In the genomic region with DNA sequence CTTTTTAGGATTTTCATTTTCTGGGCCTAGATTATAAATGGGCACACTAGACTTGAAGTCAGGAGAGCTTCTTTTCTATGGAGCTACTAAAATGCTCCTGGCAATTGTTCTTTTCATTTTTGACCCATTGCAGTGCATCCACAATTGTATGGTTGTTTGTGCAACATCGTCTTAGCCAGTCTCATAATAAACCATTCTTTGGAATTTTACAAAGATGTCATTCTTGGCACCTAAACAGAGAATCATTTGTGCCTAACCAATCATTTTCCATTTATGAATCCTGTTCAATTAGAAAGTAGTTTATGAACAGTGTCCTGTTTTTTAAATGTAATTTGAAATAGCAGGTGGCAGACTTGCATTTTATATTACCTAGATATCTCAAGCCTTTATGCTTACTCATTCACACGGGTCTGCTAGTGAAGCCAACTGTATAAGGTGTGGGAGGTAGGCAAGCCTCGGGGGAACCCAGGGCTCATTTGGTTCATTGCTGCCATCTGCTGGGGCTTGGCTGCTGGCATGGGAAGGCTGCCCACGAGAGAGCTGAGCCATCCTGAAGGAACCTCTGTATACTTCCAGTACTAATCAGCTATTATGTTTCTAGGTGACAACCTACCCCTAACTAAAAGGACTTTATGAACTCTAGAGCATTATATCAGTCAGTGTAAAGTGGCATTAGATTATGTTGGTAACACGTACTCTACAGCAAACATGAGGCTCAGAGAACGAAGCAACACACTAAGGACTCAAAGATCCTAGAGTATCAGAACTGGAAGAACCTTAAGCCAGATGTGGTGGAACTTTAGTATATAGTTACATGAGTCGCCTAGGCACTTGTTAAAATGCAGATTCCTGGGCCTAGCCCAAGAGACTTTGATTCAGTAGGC, we compare ENCODE assay signal across 8 cellular contexts. TPM values are rescaled to one million over a fixed set of nuclear protein-coding genes. Genes with fewer than 3 reads are reported as not detected.
DNase-seq lines count a peak whose midpoint lies in the region; ATAC-seq and TF ChIP-seq lines count a peak whose summit lies in the region.

No MANE protein-coding gene starts in this region.

- TF ChIP-seq CTCF in GM10266 (IDR thresholded peaks at IDR 0.05; ENCODE audit: control insufficient read depth, insufficient read depth, low read depth, missing control alignments) (peak; percentile 85), epithelial cell of esophagus (IDR thresholded peaks at IDR 0.05; ENCODE audit: insufficient read depth, low read depth, low read length, missing control alignments) (peak; percentile 96)

- CTCF ChIA-PET in activated CD8-positive, alpha-beta T cell treated with anti-CD3 and anti-CD28 coated beads, Interleukin-2, amount 10 ng/mL, durations not matched to agents 7 days and 5 days (lab: Charles Lee) = interaction anchor here (0.6 to 3.6 kb wide), 21 partner anchors 8 to 797 kb away, joined by 3 to 44 read pairs (median 4); no protein-coding TSS in a partner anchor

- H3K9me3 Mint-ChIP-seq in activated CD8-positive, alpha-beta T cell treated with anti-CD3 and anti-CD28 coated beads, Interleukin-2, amount 10 ng/mL, durations not matched to agents 7 days and 5 days (ENCODE audit: insufficient read depth) = peaks cover 7% of the 10 kb centered on the region
- H3K9me3 Mint-ChIP-seq in naive B cell = peaks cover 0 to 8% (median 0%) of the 10 kb centered on the region in 7 donors

- H3K4me3 ChIP-seq in epithelial cell of esophagus (ENCODE audit: low read length) = no peak overlapping the region

- no peaks in the 10 kb centered on the region for H3K4me1 Mint-ChIP-seq in activated CD8-positive, alpha-beta T cell treated with anti-CD3 and anti-CD28 coated beads, Interleukin-2, amount 10 ng/mL, durations not matched to agents 7 days and 5 days (ENCODE audit: low read depth)
- peaks cover 6 to 13% (median 7%) of the 10 kb centered on the region in 3 donors for H3K4me1 Mint-ChIP-seq in naive B cell

- H3K4me3 Mint-ChIP-seq in activated CD8-positive, alpha-beta T cell treated with anti-CD3 and anti-CD28 coated beads, Interleukin-2, amount 10 ng/mL, durations not matched to agents 7 days and 5 days = no peak overlapping the region
- H3K4me3 Mint-ChIP-seq in naive B cell = no peak overlapping the region

- H3K27me3 Mint-ChIP-seq in activated CD8-positive, alpha-beta T cell treated with anti-CD3 and anti-CD28 coated beads, Interleukin-2, amount 10 ng/mL, durations not matched to agents 7 days and 5 days (ENCODE audit: low read depth) = no peaks in the 10 kb centered on the region
- H3K27me3 Mint-ChIP-seq in naive B cell = no peaks in the 10 kb centered on the region

- DNase-seq in GM10266 (ENCODE audit: extremely low spot score) = peak; percentile 76
- DNase-seq in NCI-H2196 treated with DMSO at 0.1 percent for 48 hours (lab: John Stamatoyannopoulos, UW; ENCODE audit: unreplicated experiment) = peak; percentile 4
- peak; percentile 56 for DNase-seq in activated CD8-positive, alpha-beta T cell treated with anti-CD3 and anti-CD28 coated beads, Interleukin-2, amount 10 ng/mL, durations not matched to agents 7 days and 5 days
- peak; percentile 91 for DNase-seq in epithelial cell of esophagus (ENCODE audit: low read depth)
- DNase-seq in naive B cell = peak; percentile 21
- DNase-seq in stimulated activated naive CD4-positive, alpha-beta T cell treated with Interleukin-2 at 50 U/mL for 16 hours (lab: John Stamatoyannopoulos, UW) = peak; percentile 43

- no peak overlapping the region for H3K27ac Mint-ChIP-seq in activated CD8-positive, alpha-beta T cell treated with anti-CD3 and anti-CD28 coated beads, Interleukin-2, amount 10 ng/mL, durations not matched to agents 7 days and 5 days
- H3K27ac Mint-ChIP-seq in naive B cell = no peak overlapping the region

- POLR2A ChIA-PET in activated CD8-positive, alpha-beta T cell treated with anti-CD3 and anti-CD28 coated beads, Interleukin-2, amount 10 ng/mL, durations not matched to agents 7 days and 5 days (lab: Charles Lee) = no interaction called here

- peak; percentile 73 for ATAC-seq in HG02798 (IDR thresholded peaks at IDR 0.05; ENCODE audit: poor library complexity, unreplicated experiment)
- ATAC-seq in activated CD8-positive, alpha-beta T cell treated with anti-CD3 and anti-CD28 coated beads, Interleukin-2, amount 10 ng/mL, durations not matched to agents 7 days and 5 days = peak; percentile 70
- peak; percentile 46 to 71 for ATAC-seq in naive B cell (ENCODE audit: low read depth in 2 of 2)
- no peak for ATAC-seq in GM21381 (IDR thresholded peaks at IDR 0.05; ENCODE audit: unreplicated experiment)

- peaks cover 15% of the 10 kb centered on the region for H3K36me3 Mint-ChIP-seq in activated CD8-positive, alpha-beta T cell treated with anti-CD3 and anti-CD28 coated beads, Interleukin-2, amount 10 ng/mL, durations not matched to agents 7 days and 5 days (ENCODE audit: low read depth)
- peaks cover 7 to 15% of the 10 kb centered on the region in 2 donors for H3K36me3 Mint-ChIP-seq in naive B cell

RNA-seq across cellular contexts. Expression of a gene that starts 60.0 kb away (rescaled TPM):
- total RNA-seq in activated CD8-positive, alpha-beta T cell treated with anti-CD3 and anti-CD28 coated beads, Interleukin-2, amount 10 ng/mL, durations not matched to agents 7 days and 5 days = 1,000 to 10,000 TPM; 3,981 to 4,076 TPM
- polyA plus RNA-seq in naive B cell (ENCODE audit: low read depth in 6 of 6) = 1,000 to 10,000 TPM; 1,189 to 2,468 (median 2,211) TPM

Comparison
In these comparisons a context has a peak if more than half of its experiments do, and no peak if none do; other contexts are left out.
1. DNase-seq: peak in every context shown above with its lines; median percentile 91 in epithelial cell of esophagus; 76 in GM10266; 56 in activated CD8-positive, alpha-beta T cell treated with anti-CD3 and anti-CD28 coated beads, Interleukin-2, amount 10 ng/mL, durations not matched to agents 7 days and 5 days; 43 in stimulated activated naive CD4-positive, alpha-beta T cell treated with Interleukin-2 at 50 U/mL for 16 hours; 21 in naive B cell; 4 in NCI-H2196 treated with DMSO at 0.1 percent for 48 hours.